ENCODE assay signal across 1 cellular context in the genomic region with DNA sequence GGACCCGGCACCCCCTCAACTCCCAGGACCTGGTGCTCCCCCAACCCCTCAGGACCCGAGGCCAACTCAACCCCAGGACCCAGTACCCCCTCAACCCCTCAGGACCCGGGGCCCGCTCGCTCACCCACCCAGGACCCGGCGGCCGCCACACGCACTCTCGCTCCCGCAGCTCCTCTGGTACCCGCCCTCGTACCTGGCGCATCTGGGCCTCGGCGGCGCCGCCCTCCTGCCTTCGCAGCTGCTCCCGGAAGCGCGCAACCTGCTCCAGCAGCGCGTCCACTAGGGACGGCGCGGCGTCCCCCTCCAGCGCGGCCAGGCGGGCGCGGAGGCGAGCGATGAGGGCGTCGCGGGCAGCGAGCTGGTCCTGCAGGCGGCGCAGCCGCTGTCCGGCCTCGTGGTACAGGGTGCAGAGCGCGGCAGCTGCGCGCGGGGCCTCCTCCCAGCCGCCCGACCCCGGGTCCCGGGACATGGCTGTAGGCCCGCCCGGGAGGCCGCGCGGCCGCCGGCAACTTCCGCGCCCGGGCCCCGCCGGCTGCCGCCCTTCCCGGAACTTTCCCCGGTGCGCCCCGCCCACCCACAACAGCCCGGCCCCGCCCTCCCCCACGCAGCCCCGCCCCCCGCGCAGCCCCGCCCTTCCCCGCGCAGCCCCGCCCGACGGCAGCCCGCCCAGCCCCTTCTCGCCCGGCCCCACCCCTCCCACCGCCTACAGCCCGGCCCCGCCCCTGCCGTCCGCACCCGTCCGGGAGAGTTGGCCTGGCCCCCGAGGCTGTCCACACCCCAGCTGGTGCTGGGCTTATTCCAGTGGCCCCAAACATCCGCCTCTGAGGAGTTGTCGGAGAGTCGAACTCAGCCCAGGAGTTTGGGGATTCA.
A peak's percentile ranks its signal among the peaks of the same experiment; 100 is the strongest.
TF ChIP-seq lines count a peak whose summit lies in the region.

A gene with protein sequence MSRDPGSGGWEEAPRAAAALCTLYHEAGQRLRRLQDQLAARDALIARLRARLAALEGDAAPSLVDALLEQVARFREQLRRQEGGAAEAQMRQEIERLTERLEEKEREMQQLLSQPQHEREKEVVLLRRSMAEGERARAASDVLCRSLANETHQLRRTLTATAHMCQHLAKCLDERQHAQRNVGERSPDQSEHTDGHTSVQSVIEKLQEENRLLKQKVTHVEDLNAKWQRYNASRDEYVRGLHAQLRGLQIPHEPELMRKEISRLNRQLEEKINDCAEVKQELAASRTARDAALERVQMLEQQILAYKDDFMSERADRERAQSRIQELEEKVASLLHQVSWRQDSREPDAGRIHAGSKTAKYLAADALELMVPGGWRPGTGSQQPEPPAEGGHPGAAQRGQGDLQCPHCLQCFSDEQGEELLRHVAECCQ (minus strand): TSS at position 516 of the 870 bp plus-strand sequence. CDS start 47 bp downstream, at position 469.

TF ChIP-seq in H1, 55 proteins besides CTCF, POLR2A, EP300 and RAD21:
- TF ChIP-seq HDAC6 (IDR thresholded peaks at IDR 0.05; ENCODE audit: low read depth, low read length) (no peak), GABPA (IDR thresholded peaks at IDR 0.05; ENCODE audit: borderline replicate concordance, insufficient read depth, low read length) (0 out of 2 replicates have a peak, but pooled peaks have one; percentile 15), SP2 (IDR thresholded peaks at IDR 0.05; ENCODE audit: low read length) (no peak), CBX8 (IDR thresholded peaks at IDR 0.05; ENCODE audit: borderline replicate concordance, low read depth, low read length) (no peak), KDM4A (IDR thresholded peaks at IDR 0.05; ENCODE audit: low read depth, low read length, severe bottlenecking) (peak; percentile 63), BCL11A (IDR thresholded peaks at IDR 0.05; ENCODE audit: low read depth in 2 of 2, low read length in 2 of 2) (no peak), TEAD4 (IDR thresholded peaks at IDR 0.05; ENCODE audit: low read depth, low read length) (peak; percentile 84), RXRA (IDR thresholded peaks at IDR 0.05; ENCODE audit: insufficient read depth, low read depth, low read length) (no peak), SP1 (IDR thresholded peaks at IDR 0.05; ENCODE audit: low read depth, low read length) (no peak), TBP (IDR thresholded peaks at IDR 0.05; ENCODE audit: low read depth, low read length) (no peak), CEBPB (IDR thresholded peaks at IDR 0.05; ENCODE audit: low read depth, low read length) (no peak), CHD2 (IDR thresholded peaks at IDR 0.05; ENCODE audit: low read length) (no peak), PHF8 (conservative IDR thresholded peaks at IDR 0.05; ENCODE audit: low read depth, low read length) (peak; percentile 78), CHD7 (IDR thresholded peaks at IDR 0.05; ENCODE audit: insufficient replicate concordance, low read length) (no peak), ASH2L (IDR thresholded peaks at IDR 0.05; ENCODE audit: low read length) (peak; percentile 30), POLR2AphosphoS5 (IDR thresholded peaks at IDR 0.05; ENCODE audit: low read depth, low read length) (no peak; the same call in 1 of the 2 replicates), HDAC2 (IDR thresholded peaks at IDR 0.05; ENCODE audit: borderline replicate concordance in 1 of 2, low read depth in 2 of 2, low read length in 2 of 2) (no peak; a peak in 1 of 4 replicates), MAFK (IDR thresholded peaks at IDR 0.05; ENCODE audit: low read depth, low read length) (no peak), SP4 (IDR thresholded peaks at IDR 0.05; ENCODE audit: low read length) (no peak), SRF (IDR thresholded peaks at IDR 0.05; ENCODE audit: low read depth, low read length) (no peak), CTBP2 (IDR thresholded peaks at IDR 0.05; ENCODE audit: borderline replicate concordance, insufficient read depth, insufficient read length, low read length) (no peak), EZH2 (IDR thresholded peaks at IDR 0.05; ENCODE audit: low read depth, low read length, severe bottlenecking) (no peak), SIX5 (IDR thresholded peaks at IDR 0.05; ENCODE audit: low read depth, low read length) (no peak), MAX (IDR thresholded peaks at IDR 0.05) (peak; percentile 81), CREB1 (IDR thresholded peaks at IDR 0.05) (peak; percentile 7; the same call in 1 of the 2 replicates), YY1 (IDR thresholded peaks at IDR 0.05; ENCODE audit: low read depth, low read length) (0 out of 2 replicates have a peak, but pooled peaks have one; percentile 34), TCF12 (IDR thresholded peaks at IDR 0.05; ENCODE audit: low read depth, low read length) (no peak), TAF7 (optimal IDR thresholded peaks at IDR 0.05; ENCODE audit: borderline replicate concordance, low read depth, low read length) (peak; percentile 30), TAF1 (IDR thresholded peaks at IDR 0.05; ENCODE audit: low read depth, low read length) (0 out of 2 replicates have a peak, but pooled peaks have one; percentile 16), NRF1 (IDR thresholded peaks at IDR 0.05; ENCODE audit: low read depth, low read length) (no peak; the same call in 1 of the 2 replicates), KDM1A (IDR thresholded peaks at IDR 0.05; ENCODE audit: borderline replicate concordance, low read length) (no peak), BACH1 (IDR thresholded peaks at IDR 0.05; ENCODE audit: low read length) (peak; percentile 55; the same call in 1 of the 2 replicates), RBBP5 (IDR thresholded peaks at IDR 0.05; ENCODE audit: borderline replicate concordance, low read depth, low read length) (peak; percentile 82; the same call in 1 of the 2 replicates), CHD1 (IDR thresholded peaks at IDR 0.05; ENCODE audit: low read depth, low read length) (no peak), EGR1 (IDR thresholded peaks at IDR 0.05; ENCODE audit: borderline replicate concordance, low read depth, low read length) (peak; percentile 33; the same call in 1 of the 2 replicates), JUND (IDR thresholded peaks at IDR 0.05; ENCODE audit: low read length) (no peak), CBX5 (IDR thresholded peaks at IDR 0.05; ENCODE audit: low read depth, low read length) (no peak), SIRT6 (IDR thresholded peaks at IDR 0.05; ENCODE audit: low read length) (no peak), FOSL1 (IDR thresholded peaks at IDR 0.05; ENCODE audit: insufficient read depth, low read depth, low read length) (no peak), SIN3A (conservative IDR thresholded peaks at IDR 0.05 in 1 of 2, IDR thresholded peaks at IDR 0.05 in 1 of 2; ENCODE audit: low read depth in 1 of 2, low read length in 2 of 2) (no peak; a peak in 2 of 4 replicates)
- TF ChIP-seq, protein P1, sequence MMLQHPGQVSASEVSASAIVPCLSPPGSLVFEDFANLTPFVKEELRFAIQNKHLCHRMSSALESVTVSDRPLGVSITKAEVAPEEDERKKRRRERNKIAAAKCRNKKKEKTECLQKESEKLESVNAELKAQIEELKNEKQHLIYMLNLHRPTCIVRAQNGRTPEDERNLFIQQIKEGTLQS (IDR thresholded peaks at IDR 0.05; ENCODE audit: insufficient read depth, low read depth, low read length) = no peak
- TF ChIP-seq, protein P2, sequence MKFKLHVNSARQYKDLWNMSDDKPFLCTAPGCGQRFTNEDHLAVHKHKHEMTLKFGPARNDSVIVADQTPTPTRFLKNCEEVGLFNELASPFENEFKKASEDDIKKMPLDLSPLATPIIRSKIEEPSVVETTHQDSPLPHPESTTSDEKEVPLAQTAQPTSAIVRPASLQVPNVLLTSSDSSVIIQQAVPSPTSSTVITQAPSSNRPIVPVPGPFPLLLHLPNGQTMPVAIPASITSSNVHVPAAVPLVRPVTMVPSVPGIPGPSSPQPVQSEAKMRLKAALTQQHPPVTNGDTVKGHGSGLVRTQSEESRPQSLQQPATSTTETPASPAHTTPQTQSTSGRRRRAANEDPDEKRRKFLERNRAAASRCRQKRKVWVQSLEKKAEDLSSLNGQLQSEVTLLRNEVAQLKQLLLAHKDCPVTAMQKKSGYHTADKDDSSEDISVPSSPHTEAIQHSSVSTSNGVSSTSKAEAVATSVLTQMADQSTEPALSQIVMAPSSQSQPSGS (IDR thresholded peaks at IDR 0.05; ENCODE audit: low read length) = no peak
- TF ChIP-seq, protein P3, sequence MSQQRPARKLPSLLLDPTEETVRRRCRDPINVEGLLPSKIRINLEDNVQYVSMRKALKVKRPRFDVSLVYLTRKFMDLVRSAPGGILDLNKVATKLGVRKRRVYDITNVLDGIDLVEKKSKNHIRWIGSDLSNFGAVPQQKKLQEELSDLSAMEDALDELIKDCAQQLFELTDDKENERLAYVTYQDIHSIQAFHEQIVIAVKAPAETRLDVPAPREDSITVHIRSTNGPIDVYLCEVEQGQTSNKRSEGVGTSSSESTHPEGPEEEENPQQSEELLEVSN (IDR thresholded peaks at IDR 0.05) = peak; percentile 59; the same call in 1 of the 2 replicates
